In the genomic region with DNA sequence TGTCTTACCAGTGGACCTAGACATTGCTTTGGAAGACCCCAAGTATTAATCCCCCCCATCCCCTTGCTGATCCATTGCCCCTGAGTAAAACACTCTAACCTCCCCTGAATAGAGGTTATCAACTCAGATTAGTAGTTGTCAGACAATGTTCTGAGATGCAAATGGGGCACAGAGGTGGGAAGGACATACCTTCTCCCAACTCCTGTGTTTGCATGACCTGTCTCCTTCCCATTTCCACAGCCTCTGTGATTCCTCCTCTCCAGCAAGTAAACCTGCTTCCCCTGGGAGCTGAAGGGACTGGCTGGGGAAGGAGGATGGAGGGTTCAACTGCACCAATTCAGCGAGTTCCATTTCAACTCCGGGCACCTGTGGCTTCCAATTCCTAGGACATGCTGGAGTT, we compare ENCODE assay signal across 2 cellular contexts.
TF ChIP-seq lines count a peak whose summit lies in the region.

No MANE protein-coding gene starts in this region.

TF ChIP-seq in H1, 55 proteins besides CTCF, POLR2A, EP300 and RAD21:
- TF ChIP-seq ZNF274 (IDR thresholded peaks at IDR 0.05; ENCODE audit: borderline replicate concordance, extremely low read depth, low read length) (no peak), BCL11A (IDR thresholded peaks at IDR 0.05; ENCODE audit: low read depth in 2 of 2, low read length in 2 of 2) (no peak), SIRT6 (IDR thresholded peaks at IDR 0.05; ENCODE audit: low read length) (no peak), CBX8 (IDR thresholded peaks at IDR 0.05; ENCODE audit: borderline replicate concordance, low read depth, low read length) (no peak), SRF (IDR thresholded peaks at IDR 0.05; ENCODE audit: low read depth, low read length) (no peak), KDM1A (IDR thresholded peaks at IDR 0.05; ENCODE audit: borderline replicate concordance, low read length) (no peak), RXRA (IDR thresholded peaks at IDR 0.05; ENCODE audit: insufficient read depth, low read depth, low read length) (no peak), TAF7 (optimal IDR thresholded peaks at IDR 0.05; ENCODE audit: borderline replicate concordance, low read depth, low read length) (no peak), POU5F1 (IDR thresholded peaks at IDR 0.05; ENCODE audit: low read depth, low read length) (no peak), POLR2AphosphoS5 (IDR thresholded peaks at IDR 0.05; ENCODE audit: low read depth, low read length) (no peak)
- TF ChIP-seq, protein P1, sequence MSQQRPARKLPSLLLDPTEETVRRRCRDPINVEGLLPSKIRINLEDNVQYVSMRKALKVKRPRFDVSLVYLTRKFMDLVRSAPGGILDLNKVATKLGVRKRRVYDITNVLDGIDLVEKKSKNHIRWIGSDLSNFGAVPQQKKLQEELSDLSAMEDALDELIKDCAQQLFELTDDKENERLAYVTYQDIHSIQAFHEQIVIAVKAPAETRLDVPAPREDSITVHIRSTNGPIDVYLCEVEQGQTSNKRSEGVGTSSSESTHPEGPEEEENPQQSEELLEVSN (IDR thresholded peaks at IDR 0.05): no peak

TF ChIP-seq in endothelial cell of umbilical vein, 7 proteins besides CTCF, POLR2A, EP300 and RAD21:
- no peak for TF ChIP-seq FOS (IDR thresholded peaks at IDR 0.05; ENCODE audit: borderline replicate concordance, insufficient read depth, low read length)
- no peak for TF ChIP-seq GATA2 (IDR thresholded peaks at IDR 0.05; ENCODE audit: insufficient read depth, insufficient read length, low read depth, low read length)
- TF ChIP-seq EZH2 (IDR thresholded peaks at IDR 0.05; ENCODE audit: borderline replicate concordance, low read depth, low read length, severe bottlenecking): no peak
- TF ChIP-seq, protein P2, sequence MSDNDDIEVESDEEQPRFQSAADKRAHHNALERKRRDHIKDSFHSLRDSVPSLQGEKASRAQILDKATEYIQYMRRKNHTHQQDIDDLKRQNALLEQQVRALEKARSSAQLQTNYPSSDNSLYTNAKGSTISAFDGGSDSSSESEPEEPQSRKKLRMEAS (IDR thresholded peaks at IDR 0.05; ENCODE audit: insufficient read depth, insufficient read length): no peak
- no peak for TF ChIP-seq JUN (IDR thresholded peaks at IDR 0.05; ENCODE audit: borderline replicate concordance, insufficient read depth, insufficient read length, low read depth)
- no peak for TF ChIP-seq POLR2AphosphoS5 (IDR thresholded peaks at IDR 0.05; ENCODE audit: insufficient read depth, low read depth, low read length)
- no peak for TF ChIP-seq MYC (IDR thresholded peaks at IDR 0.05; ENCODE audit: low read depth, low read length)
TF ChIP-seq in endothelial cell of umbilical vein: peak in this region for 0.
